8 cellular contexts compared by ENCODE assay signal in the genomic region with DNA sequence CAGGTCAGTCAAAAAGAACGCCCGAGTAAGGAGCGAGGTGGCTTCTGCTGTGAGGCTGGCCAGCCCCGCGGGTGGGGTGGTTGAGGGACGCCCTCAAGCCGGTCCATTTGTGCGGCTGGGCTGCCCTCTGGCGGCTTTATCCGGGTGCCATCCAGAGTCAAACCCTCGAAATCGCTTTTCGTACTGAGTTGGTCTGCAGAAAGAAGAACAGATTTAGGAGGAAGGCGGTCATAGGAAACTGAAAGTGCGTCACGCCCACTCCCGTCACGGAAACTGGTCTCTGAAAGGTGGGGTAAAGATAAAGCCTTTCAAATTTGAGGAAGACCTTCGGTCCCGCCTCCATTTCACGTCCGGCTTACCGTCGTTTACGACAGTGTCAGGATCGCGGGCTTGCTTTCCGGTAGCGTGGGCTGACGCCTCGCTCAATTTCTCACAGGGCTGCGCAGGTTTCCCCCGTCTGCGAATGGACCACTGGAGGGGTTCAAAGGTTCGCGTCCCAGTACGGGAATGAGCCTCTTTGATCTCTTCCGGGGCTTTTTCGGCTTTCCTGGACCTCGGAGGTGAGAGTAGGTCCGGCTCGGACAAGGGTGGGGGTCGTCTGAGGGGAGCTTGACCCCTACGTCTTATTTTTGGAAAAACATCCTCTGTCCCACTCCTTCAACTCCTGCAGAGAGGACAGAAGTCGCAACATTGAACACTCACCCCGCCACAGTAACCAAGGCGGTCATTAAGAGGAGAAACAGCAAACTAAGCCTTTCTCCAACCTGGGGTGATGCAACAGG. TPM values are rescaled to one million over a fixed set of nuclear protein-coding genes. Genes with fewer than 3 reads are reported as not detected.
DNase-seq lines count a peak whose midpoint lies in the region; ATAC-seq and TF ChIP-seq lines count a peak whose summit lies in the region.

Gene HAX1 (plus strand): TSS at position 413 of the 782 bp plus-strand sequence. CDS start 95 bp downstream, at position 508.

- peaks cover 74% of the 10 kb centered on the region for H3K36me3 Mint-ChIP-seq in CD4-positive, alpha-beta T cell (ENCODE audit: low read depth)
- H3K36me3 Mint-ChIP-seq in activated CD4-positive, alpha-beta memory T cell treated with anti-CD3 and anti-CD28 coated beads, Interleukin-2, amount 10 ng/mL, durations not matched to agents 7 days and 5 days (ENCODE audit: low read depth) = peaks cover 67% of the 10 kb centered on the region

- no peaks in the 10 kb centered on the region for H3K9me3 Mint-ChIP-seq in CD4-positive, alpha-beta T cell
- H3K9me3 Mint-ChIP-seq in activated CD4-positive, alpha-beta memory T cell treated with anti-CD3 and anti-CD28 coated beads, Interleukin-2, amount 10 ng/mL, durations not matched to agents 7 days and 5 days = no peaks in the 10 kb centered on the region

- no peaks in the 10 kb centered on the region for H3K27me3 ChIP-seq in CD4-positive, alpha-beta T cell (ENCODE audit: control insufficient read depth, insufficient read depth, low read length)
- no peaks in the 10 kb centered on the region for H3K27me3 ChIP-seq in ectodermal cell (ENCODE audit: control insufficient read depth, insufficient read depth, low read length, poor library complexity, severe bottlenecking)
- no peaks in the 10 kb centered on the region for H3K27me3 ChIP-seq in lower lobe of right lung (ENCODE audit: low read depth)

- no peaks in the 10 kb centered on the region for H3K27me3 Mint-ChIP-seq in CD4-positive, alpha-beta T cell
- H3K27me3 Mint-ChIP-seq in activated CD4-positive, alpha-beta memory T cell treated with anti-CD3 and anti-CD28 coated beads, Interleukin-2, amount 10 ng/mL, durations not matched to agents 7 days and 5 days = no peaks in the 10 kb centered on the region

- WGBS in ectodermal cell, 2 experiments = 0 to 1% methylated on average over 47 of the region's 47 CpGs

- TF ChIP-seq CTCF in CD4-positive, alpha-beta T cell (IDR thresholded peaks at IDR 0.05) = peak; percentile 76
- peak; percentile 78 for TF ChIP-seq CTCF in lower lobe of right lung (IDR thresholded peaks at IDR 0.05)

- H3K9me3 ChIP-seq in CD4-positive, alpha-beta T cell (ENCODE audit: control insufficient read depth, low read length) = no peaks in the 10 kb centered on the region
- H3K9me3 ChIP-seq in ectodermal cell (ENCODE audit: control insufficient read depth, low read length) (no peaks in the 10 kb centered on the region), lower lobe of right lung (no peaks in the 10 kb centered on the region)

- POLR2A ChIA-PET in CD4-positive, alpha-beta T cell (lab: Charles Lee) = interaction anchor here (0.6 to 3.2 kb wide), 18 partner anchors 9 to 349 kb away, joined by 3 to 19 read pairs (median 4); partner anchors contain the start of genes CREB3L4, RPS27 and UBAP2L
- POLR2A ChIA-PET in activated CD4-positive, alpha-beta memory T cell treated with anti-CD3 and anti-CD28 coated beads, Interleukin-2, amount 10 ng/mL, durations not matched to agents 7 days and 5 days (lab: Charles Lee) = interaction anchor here (0.6 to 4.6 kb wide), 18 partner anchors 33 to 327 kb away, joined by 3 to 34 read pairs (median 4); partner anchors contain the start of genes JTB and RPS27

- peak; percentile 90 to 98 (median 93) for DNase-seq in CD4-positive, alpha-beta T cell
- DNase-seq in NCI-H82 treated with DMSO at 0.1 percent for 48 hours (lab: John Stamatoyannopoulos, UW; ENCODE audit: unreplicated experiment) (peak; percentile 90), lower lobe of right lung (peak; percentile 96)
- peak; percentile 98 for DNase-seq in activated CD4-positive, alpha-beta memory T cell treated with anti-CD3 and anti-CD28 coated beads, Interleukin-2, amount 10 ng/mL, durations not matched to agents 7 days and 5 days
- peak; percentile 90 to 98 (median 96) for DNase-seq in stimulated activated CD4-positive, alpha-beta T cell treated with anti-CD3 and anti-CD28 coated beads, TNF-alpha, amount 100 ng/mL, for 4 hours (ENCODE audit: low read depth in 3 of 3)

- H3K4me3 Mint-ChIP-seq in CD4-positive, alpha-beta T cell = peak within 1 kb of the TSS; percentile 96
- peak within 1 kb of the TSS; percentile 91 for H3K4me3 Mint-ChIP-seq in activated CD4-positive, alpha-beta memory T cell treated with anti-CD3 and anti-CD28 coated beads, Interleukin-2, amount 10 ng/mL, durations not matched to agents 7 days and 5 days

- peaks cover 14% of the 10 kb centered on the region for H3K36me3 ChIP-seq in ectodermal cell (ENCODE audit: control insufficient read depth, insufficient read depth, low read length)
- peaks cover 64% of the 10 kb centered on the region for H3K36me3 ChIP-seq in lower lobe of right lung

- intact Hi-C loops in CD4-positive, alpha-beta T cell (cut with DNase I, micrococcal nuclease) = loop anchor here (1.0 to 5.0 kb wide), 12 partner anchors 51 to 475 kb away; partner anchors contain the start of genes RPS27 (in 2 of the 2), UBAP2L (in 1 of the 2) and UBE2Q1 (in 1 of the 2)
- intact Hi-C loops in lower lobe of right lung (cut with DNase I) = no loop called here

- ATAC-seq in CD4-positive, alpha-beta T cell (ENCODE audit: poor library complexity) = peak; percentile 85
- ATAC-seq in GM19397 (IDR thresholded peaks at IDR 0.05; ENCODE audit: unreplicated experiment) = peak; percentile 85
- ATAC-seq in HG03575 (IDR thresholded peaks at IDR 0.05; ENCODE audit: extremely low read depth, insufficient number of reproducible peaks, low FRiP score, unreplicated experiment) = peak; percentile 67
- peak; percentile 93 to 97 for ATAC-seq in lower lobe of right lung

- peak within 1 kb of the TSS; percentile 81 for H3K27ac ChIP-seq in CD4-positive, alpha-beta T cell (ENCODE audit: low read depth, low read length)
- H3K27ac ChIP-seq in ectodermal cell (ENCODE audit: insufficient read depth, low read depth, low read length, poor library complexity, severe bottlenecking) = peak within 1 kb of the TSS; percentile 94
- peak within 1 kb of the TSS; percentile 88 for H3K27ac ChIP-seq in lower lobe of right lung

- H3K4me3 ChIP-seq in ectodermal cell (ENCODE audit: insufficient read depth, low read depth, low read length) (peak within 1 kb of the TSS; percentile 95), lower lobe of right lung (peak within 1 kb of the TSS; percentile 68)

- CTCF ChIA-PET in CD4-positive, alpha-beta T cell (lab: Charles Lee) = interaction anchor here (0.6 to 2.1 kb wide), 13 partner anchors 9 to 1238 kb away, joined by 3 to 16 read pairs (median 3); no protein-coding TSS in a partner anchor
- CTCF ChIA-PET in activated CD4-positive, alpha-beta memory T cell treated with anti-CD3 and anti-CD28 coated beads, Interleukin-2, amount 10 ng/mL, durations not matched to agents 7 days and 5 days (lab: Charles Lee) = interaction anchor here (0.6 to 4.1 kb wide), 20 partner anchors 11 to 861 kb away, joined by 3 to 44 read pairs (median 4); partner anchors contain the start of gene RPS27

- H3K4me1 ChIP-seq in ectodermal cell (ENCODE audit: control insufficient read depth, insufficient read depth, low read length) (peaks cover 6% of the 10 kb centered on the region), lower lobe of right lung (peaks cover 18% of the 10 kb centered on the region)

- peaks cover 37% of the 10 kb centered on the region for H3K4me1 Mint-ChIP-seq in CD4-positive, alpha-beta T cell (ENCODE audit: low read depth)
- peaks cover 43% of the 10 kb centered on the region for H3K4me1 Mint-ChIP-seq in activated CD4-positive, alpha-beta memory T cell treated with anti-CD3 and anti-CD28 coated beads, Interleukin-2, amount 10 ng/mL, durations not matched to agents 7 days and 5 days

- peak within 1 kb of the TSS; percentile 97 for H3K27ac Mint-ChIP-seq in CD4-positive, alpha-beta T cell
- peak within 1 kb of the TSS; percentile 94 for H3K27ac Mint-ChIP-seq in activated CD4-positive, alpha-beta memory T cell treated with anti-CD3 and anti-CD28 coated beads, Interleukin-2, amount 10 ng/mL, durations not matched to agents 7 days and 5 days

RNA-seq across cellular contexts. Expression of gene HAX1, which starts in this region (rescaled TPM):
- total RNA-seq in CD4-positive, alpha-beta T cell = 10 to 100 TPM; 57.5 to 62.5 TPM
- 100 to 1,000 TPM; 141 to 142 TPM for total RNA-seq in activated CD4-positive, alpha-beta memory T cell treated with anti-CD3 and anti-CD28 coated beads, Interleukin-2, amount 10 ng/mL, durations not matched to agents 7 days and 5 days
- polyA plus RNA-seq in ectodermal cell (2013, experiment 1 of 4) = 72.0 TPM
- polyA plus RNA-seq in ectodermal cell (2013, experiment 2 of 4) = 67.4 TPM
- polyA plus RNA-seq in ectodermal cell (2013, experiment 3 of 4) = 60.4 TPM
- 77.4 TPM for polyA plus RNA-seq in ectodermal cell (2013, experiment 4 of 4)
- total RNA-seq in lower lobe of right lung = 75.4 TPM

Comparison
In these comparisons a context has a peak if more than half of its experiments do, and no peak if none do; other contexts are left out.
1. Peak in every context shown above with its lines: DNase-seq, ATAC-seq, H3K4me3 ChIP-seq and H3K27ac ChIP-seq.